9 cellular contexts compared by ENCODE assay signal in the genomic region with DNA sequence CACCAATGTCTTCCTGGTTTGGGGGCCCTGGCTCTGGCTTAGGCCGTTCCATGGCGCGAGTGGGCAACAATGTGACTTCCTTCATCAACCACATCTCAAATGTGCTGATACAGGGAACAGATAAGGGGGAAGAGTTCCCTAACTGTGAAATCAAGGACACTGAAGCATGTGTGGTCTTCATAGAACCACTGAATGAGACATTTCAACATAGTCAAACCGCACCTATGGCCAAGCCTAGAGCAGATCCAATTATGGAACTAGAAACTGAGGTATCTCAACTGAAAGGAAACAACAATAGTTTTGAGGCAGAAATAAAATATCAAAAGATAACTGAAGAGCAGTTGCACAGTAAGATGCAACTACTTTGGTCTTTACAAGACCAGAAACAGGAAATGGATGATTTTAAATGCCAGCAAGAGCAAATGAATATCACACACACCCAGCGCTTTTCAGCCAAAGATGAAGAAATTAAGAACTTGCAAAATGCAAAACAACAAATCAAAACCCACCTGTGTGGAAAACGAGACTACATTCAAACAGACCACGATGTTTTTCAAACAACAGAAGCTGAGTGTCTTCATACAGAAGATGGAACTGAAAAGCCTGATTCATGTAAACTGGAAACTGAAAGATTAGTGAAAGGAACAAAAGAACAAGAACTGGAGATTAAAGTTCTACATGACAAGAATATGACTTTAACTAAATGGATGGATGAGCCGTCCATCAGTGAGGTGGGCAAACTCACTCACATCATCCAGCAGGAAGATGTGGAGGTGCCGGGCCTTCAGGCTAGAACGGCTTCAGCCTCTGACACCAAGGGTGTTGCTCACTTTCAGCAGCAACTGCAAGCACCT. TPM values are rescaled to one million over a fixed set of nuclear protein-coding genes. Genes with fewer than 3 reads are reported as not detected.
DNase-seq lines count a peak whose midpoint lies in the region; ATAC-seq lines count a peak whose summit lies in the region.
"Had no signal": no experiment of that assay in that cellular context is flagged by ENCODE, and none has a peak within 500 bp of the region (broad histone marks: within the 10 kb centered on the region; RNA-seq: fewer than 3 reads in every experiment).

No MANE protein-coding gene starts in this region.

- H3K9me3 Mint-ChIP-seq in activated T-cell treated with anti-CD3 and anti-CD28 coated beads, Interleukin-2, amount 50 U/mL, for 4 hours: no peaks in the 10 kb centered on the region

- peak overlapping the region; percentile 17 for H3K4me3 Mint-ChIP-seq in activated T-cell treated with anti-CD3 and anti-CD28 coated beads, Interleukin-2, amount 50 U/mL, for 4 hours
- peak overlapping the region; percentile 75 for H3K4me3 Mint-ChIP-seq in T-helper 17 cell

- H3K27ac Mint-ChIP-seq in T-helper 17 cell: peak overlapping the region; percentile 95

- peak; percentile 80 to 87 for ATAC-seq in activated T-cell treated with anti-CD3 and anti-CD28 coated beads, Interleukin-2, amount 50 U/mL, for 4 hours
- ATAC-seq in HG03039 (IDR thresholded peaks at IDR 0.05; ENCODE audit: unreplicated experiment): peak; percentile 70
- peak; percentile 37 for ATAC-seq in T-helper 17 cell
- peak; percentile 73 for ATAC-seq in stimulated activated naive CD8-positive, alpha-beta T cell treated with anti-CD3 and anti-CD28 coated beads, Interleukin-15, Interleukin-2, amounts not matched to agents 100 U/mL and 50 U/mL, for 24 hours
- ATAC-seq in HG03108 (IDR thresholded peaks at IDR 0.05; ENCODE audit: unreplicated experiment): no peak

- no peaks in the 10 kb centered on the region for H3K9me3 ChIP-seq in T-helper 17 cell (ENCODE audit: control insufficient read depth, low read length, poor library complexity, severe bottlenecking)

- peaks cover 25% of the 10 kb centered on the region for H3K4me1 Mint-ChIP-seq in activated T-cell treated with anti-CD3 and anti-CD28 coated beads, Interleukin-2, amount 50 U/mL, for 4 hours (ENCODE audit: low read depth)
- H3K4me1 Mint-ChIP-seq in T-helper 17 cell: peaks cover 14% of the 10 kb centered on the region

- H3K27me3 Mint-ChIP-seq in activated T-cell treated with anti-CD3 and anti-CD28 coated beads, Interleukin-2, amount 50 U/mL, for 4 hours (ENCODE audit: low read depth): no peaks in the 10 kb centered on the region
- no peaks in the 10 kb centered on the region for H3K27me3 Mint-ChIP-seq in T-helper 17 cell

- DNase-seq in activated T-cell treated with anti-CD3 and anti-CD28 coated beads, Interleukin-2, amount 50 U/mL, for 4 hours: no peak
- DNase-seq in activated T-cell treated with anti-CD3 and anti-CD28 coated beads, Interleukin-2, amount 50 U/mL, for 1 hour: no peak
- DNase-seq in T-helper 17 cell (no peak), NCI-H748 treated with DMSO at 0.1 percent for 48 hours (lab: John Stamatoyannopoulos, UW) (no peak), NCI-H510A (lab: John Stamatoyannopoulos, UW) (no peak)
- DNase-seq in stimulated activated naive CD8-positive, alpha-beta T cell treated with anti-CD3 and anti-CD28 coated beads, Interleukin-15, Interleukin-2, amounts not matched to agents 100 U/mL and 50 U/mL, for 24 hours: no peak
- DNase-seq: NCI-H2029 treated with DMSO at 0.1 percent for 48 hours had no signal

- no peaks in the 10 kb centered on the region for H3K36me3 Mint-ChIP-seq in activated T-cell treated with anti-CD3 and anti-CD28 coated beads, Interleukin-2, amount 50 U/mL, for 4 hours (ENCODE audit: insufficient read depth)
- H3K36me3 Mint-ChIP-seq in T-helper 17 cell (ENCODE audit: low read depth): peaks cover 10% of the 10 kb centered on the region

RNA-seq across cellular contexts. Expression of a gene that starts 18.1 kb away (rescaled TPM):
- 10 to 100 TPM; 32.0 to 40.1 (median 32.8) TPM for total RNA-seq in activated T-cell treated with anti-CD3 and anti-CD28 coated beads, Interleukin-2, amount 50 U/mL, for 4 hours
- total RNA-seq in T-helper 17 cell: 10 to 100 TPM; 34.4 to 43.4 TPM
